ENCODE assay signal across 8 cellular contexts in the genomic region with DNA sequence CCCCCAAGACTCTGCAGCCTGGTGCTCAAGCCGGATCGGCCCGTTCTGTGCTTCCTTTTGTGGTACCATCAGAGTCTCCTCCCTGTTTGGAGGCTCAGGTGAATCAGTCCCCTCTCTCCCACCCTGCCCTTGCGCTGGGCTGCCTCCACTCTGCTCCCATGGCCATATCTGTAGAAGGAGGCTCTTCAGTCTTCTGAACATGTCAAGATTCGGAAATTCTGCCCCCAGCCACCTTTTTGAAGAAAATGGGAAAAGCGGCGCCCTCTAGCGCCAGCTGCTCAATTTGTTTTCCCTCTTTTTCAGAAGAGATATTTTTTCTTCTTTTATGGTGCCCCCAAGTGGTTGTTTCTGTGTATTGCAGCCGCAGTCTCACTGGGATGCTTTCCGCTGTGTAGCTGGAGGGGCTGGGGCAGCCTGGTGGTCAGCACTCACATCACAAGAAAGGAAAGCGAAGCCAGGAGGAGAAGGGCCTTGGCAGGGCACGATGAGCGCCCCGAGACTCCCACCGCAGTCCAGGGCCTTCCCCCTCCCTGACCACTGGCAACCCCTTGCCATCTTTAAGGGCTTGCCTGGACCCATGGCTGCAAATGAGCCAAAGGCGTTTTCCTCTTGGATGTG. TPM values are rescaled to one million over a fixed set of nuclear protein-coding genes. Genes with fewer than 3 reads are reported as not detected.
DNase-seq lines count a peak whose midpoint lies in the region; ATAC-seq lines count a peak whose summit lies in the region.

No MANE protein-coding gene starts in this region.

- H3K27me3 Mint-ChIP-seq in activated CD4-positive, alpha-beta memory T cell treated with anti-CD3 and anti-CD28 coated beads for 36 hours: peaks cover 8% of the 10 kb centered on the region

- ATAC-seq in HG03432 (IDR thresholded peaks at IDR 0.05; ENCODE audit: unreplicated experiment) (peak; percentile 50), GM21360 (IDR thresholded peaks at IDR 0.05; ENCODE audit: unreplicated experiment) (no peak)

- intact Hi-C loops in activated CD4-positive, alpha-beta memory T cell treated with anti-CD3 and anti-CD28 coated beads for 36 hours (cut with micrococcal nuclease): loop anchor here (1.0 to 10.0 kb wide), 3 partner anchors 70 to 235 kb away; no protein-coding TSS in a partner anchor

- no peaks in the 10 kb centered on the region for H3K36me3 Mint-ChIP-seq in activated CD4-positive, alpha-beta memory T cell treated with anti-CD3 and anti-CD28 coated beads for 36 hours

- peaks cover 12% of the 10 kb centered on the region for H3K4me1 Mint-ChIP-seq in activated CD4-positive, alpha-beta memory T cell treated with anti-CD3 and anti-CD28 coated beads for 36 hours (ENCODE audit: low read depth)

- peak overlapping the region; percentile 41 for H3K4me3 Mint-ChIP-seq in activated CD4-positive, alpha-beta memory T cell treated with anti-CD3 and anti-CD28 coated beads for 36 hours

- CTCF ChIA-PET in activated CD4-positive, alpha-beta memory T cell treated with anti-CD3 and anti-CD28 coated beads for 36 hours (lab: Charles Lee): interaction anchor here (0.6 to 2.9 kb wide), 32 partner anchors 10 to 541 kb away, joined by 3 to 103 read pairs (median 4); no protein-coding TSS in a partner anchor

- H3K27ac Mint-ChIP-seq in activated CD4-positive, alpha-beta memory T cell treated with anti-CD3 and anti-CD28 coated beads for 36 hours: no peak overlapping the region

- H3K9me3 Mint-ChIP-seq in activated CD4-positive, alpha-beta memory T cell treated with anti-CD3 and anti-CD28 coated beads for 36 hours: no peaks in the 10 kb centered on the region

- POLR2A ChIA-PET in activated CD4-positive, alpha-beta memory T cell treated with anti-CD3 and anti-CD28 coated beads for 36 hours (lab: Charles Lee): no interaction called here

- peak; percentile 67 for DNase-seq in EH (ENCODE audit: low read depth)
- peak; percentile 64 for DNase-seq in NCI-H748 treated with DMSO at 0.1 percent for 48 hours (lab: John Stamatoyannopoulos, UW)
- peak; percentile 84 for DNase-seq in activated CD4-positive, alpha-beta memory T cell treated with anti-CD3 and anti-CD28 coated beads for 36 hours
- DNase-seq in effector CD4-positive, alpha-beta T cell: peak; percentile 72
- peak; percentile 87 for DNase-seq in medulla oblongata (ENCODE audit: extremely low spot score)
- DNase-seq in stimulated activated CD8-positive, alpha-beta memory T cell treated with anti-CD3 and anti-CD28 coated beads, Interleukin-15, amount 100 ng/mL, for 48 hours (ENCODE audit: low read depth in 2 of 2): peak; percentile 40 to 54

RNA-seq across cellular contexts. Expression of a gene that starts 58.4 kb away (rescaled TPM):
- total RNA-seq in activated CD4-positive, alpha-beta memory T cell treated with anti-CD3 and anti-CD28 coated beads for 36 hours: not detected
